ENCODE assay signal across 15 cellular contexts in the genomic region with DNA sequence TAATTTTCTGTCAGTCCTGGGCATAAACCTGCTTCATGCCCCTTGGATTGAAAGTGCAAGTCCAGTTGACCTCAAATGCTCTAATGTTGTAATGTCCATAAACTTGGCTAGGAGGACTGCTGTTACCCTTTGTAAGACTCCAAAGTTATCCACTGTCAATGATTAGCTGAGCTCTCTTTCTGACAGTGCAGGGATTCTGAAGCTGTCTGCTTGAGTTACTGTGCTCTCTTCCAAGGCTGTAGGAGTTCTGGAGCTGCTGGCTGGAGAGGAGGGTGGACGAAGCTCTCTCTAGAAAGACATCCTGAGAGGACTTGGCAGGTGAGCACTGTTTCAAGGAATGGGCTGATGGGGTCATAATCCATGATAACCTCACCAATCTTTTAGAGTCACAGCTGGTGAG. TPM values are rescaled to one million over a fixed set of nuclear protein-coding genes. Genes with fewer than 3 reads are reported as not detected.
DNase-seq lines count a peak whose midpoint lies in the region; ATAC-seq and TF ChIP-seq lines count a peak whose summit lies in the region.
"Not testable (repeated sequence)": the region's sequence is repeated elsewhere in the genome, so short reads cannot be mapped to it uniquely, and the experiment has no call there.
"Had no signal": no experiment of that assay in that cellular context is flagged by ENCODE, and none has a peak within 500 bp of the region (broad histone marks: within the 10 kb centered on the region; RNA-seq: fewer than 3 reads in every experiment).

A gene with protein sequence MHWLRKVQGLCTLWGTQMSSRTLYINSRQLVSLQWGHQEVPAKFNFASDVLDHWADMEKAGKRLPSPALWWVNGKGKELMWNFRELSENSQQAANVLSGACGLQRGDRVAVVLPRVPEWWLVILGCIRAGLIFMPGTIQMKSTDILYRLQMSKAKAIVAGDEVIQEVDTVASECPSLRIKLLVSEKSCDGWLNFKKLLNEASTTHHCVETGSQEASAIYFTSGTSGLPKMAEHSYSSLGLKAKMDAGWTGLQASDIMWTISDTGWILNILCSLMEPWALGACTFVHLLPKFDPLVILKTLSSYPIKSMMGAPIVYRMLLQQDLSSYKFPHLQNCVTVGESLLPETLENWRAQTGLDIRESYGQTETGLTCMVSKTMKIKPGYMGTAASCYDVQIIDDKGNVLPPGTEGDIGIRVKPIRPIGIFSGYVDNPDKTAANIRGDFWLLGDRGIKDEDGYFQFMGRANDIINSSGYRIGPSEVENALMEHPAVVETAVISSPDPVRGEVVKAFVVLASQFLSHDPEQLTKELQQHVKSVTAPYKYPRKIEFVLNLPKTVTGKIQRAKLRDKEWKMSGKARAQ (plus strand): TSS at position 158 of the 400 bp plus-strand sequence. CDS start 8,594 bp downstream, outside the sequence.

- H3K4me3 ChIP-seq in hepatocyte = not testable (repeated sequence)
- H3K4me3 ChIP-seq in liver (ENCODE audit: low read depth in 1 of 3, low read length in 3 of 3) = peak within 1 kb of the TSS; percentile 46 to 79 (median 67)

- peak within 1 kb of the TSS; percentile 63 to 88 (median 70) for H3K27ac Mint-ChIP-seq in nephron

- H2AFZ ChIP-seq in hepatocyte = not testable (repeated sequence)

- in situ Hi-C loops in ACHN (cut with HindIII; ENCODE audit: low pct_ligation_motif_present, low pct_unique_long_range_greater_than_20kb, low sequenced_read_pairs) = not testable (repeated sequence)

- H3K4me3 Mint-ChIP-seq in nephron = peak within 1 kb of the TSS in 1 of 3 experiments; percentile 41

- WGBS in hepatocyte (ENCODE audit: low lambda C conversion rate, missing lambda C conversion rate) = 25% methylated on average over 1 of the region's 1 CpG
- WGBS in liver = 29% methylated on average over 1 of the region's 1 CpG

- H3K9me3 ChIP-seq in hepatocyte (ENCODE audit: low read depth); liver (ENCODE audit: control insufficient read depth in 4 of 4, low read length in 3 of 4): not testable (repeated sequence)

- DNase-seq in ACHN = peak; percentile 7
- DNase-seq in hepatocyte (ENCODE audit: low spot score); left lobe of liver (ENCODE audit: low spot score): not testable (repeated sequence)

- not testable (repeated sequence) for H4K20me1 ChIP-seq in hepatocyte (ENCODE audit: insufficient read depth, poor library complexity, severe bottlenecking)

- not testable (repeated sequence) for H3K79me2 ChIP-seq in hepatocyte

- not testable (repeated sequence) for H3K36me3 Mint-ChIP-seq in nephron (ENCODE audit: low read depth)

- not testable (repeated sequence) for H3K27ac ChIP-seq in hepatocyte
- H3K27ac ChIP-seq in liver (ENCODE audit: low read depth in 1 of 2, low read length in 2 of 2) = peak within 1 kb of the TSS; percentile 66 to 67

- not testable (repeated sequence) for H3K4me1 Mint-ChIP-seq in nephron

- TF ChIP-seq CTCF in hepatocyte (IDR thresholded peaks at IDR 0.05; ENCODE audit: poor library complexity); liver (IDR thresholded peaks at IDR 0.05; ENCODE audit: low read depth, low read length, missing input control); nephron (IDR thresholded peaks at IDR 0.05; ENCODE audit: unreplicated experiment in 3 of 3): not testable (repeated sequence)

- not testable (repeated sequence) for H3K4me2 ChIP-seq in hepatocyte

- not testable (repeated sequence) for H3K36me3 ChIP-seq in hepatocyte (replicated peaks; ENCODE audit: insufficient read depth, low read depth); liver (ENCODE audit: control insufficient read depth in 4 of 4, insufficient read depth in 3 of 4, low read depth in 1 of 4, low read length in 3 of 4)

- not testable (repeated sequence) for H3K4me1 ChIP-seq in hepatocyte (ENCODE audit: insufficient read depth); liver (ENCODE audit: control insufficient read depth in 4 of 4, insufficient read depth in 4 of 4, low read length in 3 of 4)

- not testable (repeated sequence) for H3K27me3 Mint-ChIP-seq in nephron (ENCODE audit: low read depth)

- H3K9ac ChIP-seq in liver (ENCODE audit: low read depth in 1 of 2, low read length in 2 of 2) = peak within 1 kb of the TSS in 1 of 2 donors; percentile 91

- not testable (repeated sequence) for H3K27me3 ChIP-seq in hepatocyte; liver (ENCODE audit: control insufficient read depth in 4 of 4, insufficient read depth in 4 of 4, low read length in 3 of 4)

- not testable (repeated sequence) for H3K9me2 ChIP-seq in hepatocyte (replicated peaks; ENCODE audit: insufficient read depth)

- TF ChIP-seq RAD21 in liver (IDR thresholded peaks at IDR 0.05) = not testable (repeated sequence)

- peak; percentile 66 for ATAC-seq in left lobe of liver

- H3K9me3 Mint-ChIP-seq in nephron = not testable (repeated sequence)

TF ChIP-seq in liver, 16 proteins besides CTCF, POLR2A, EP300 and RAD21:
- peak in 1 of 2 donors; percentile 23 for TF ChIP-seq RXRA (IDR thresholded peaks at IDR 0.05)
- TF ChIP-seq HNF4A (conservative IDR thresholded peaks at IDR 0.05) = peak in 1 of 2 donors; percentile 12
- TF ChIP-seq, protein P1, sequence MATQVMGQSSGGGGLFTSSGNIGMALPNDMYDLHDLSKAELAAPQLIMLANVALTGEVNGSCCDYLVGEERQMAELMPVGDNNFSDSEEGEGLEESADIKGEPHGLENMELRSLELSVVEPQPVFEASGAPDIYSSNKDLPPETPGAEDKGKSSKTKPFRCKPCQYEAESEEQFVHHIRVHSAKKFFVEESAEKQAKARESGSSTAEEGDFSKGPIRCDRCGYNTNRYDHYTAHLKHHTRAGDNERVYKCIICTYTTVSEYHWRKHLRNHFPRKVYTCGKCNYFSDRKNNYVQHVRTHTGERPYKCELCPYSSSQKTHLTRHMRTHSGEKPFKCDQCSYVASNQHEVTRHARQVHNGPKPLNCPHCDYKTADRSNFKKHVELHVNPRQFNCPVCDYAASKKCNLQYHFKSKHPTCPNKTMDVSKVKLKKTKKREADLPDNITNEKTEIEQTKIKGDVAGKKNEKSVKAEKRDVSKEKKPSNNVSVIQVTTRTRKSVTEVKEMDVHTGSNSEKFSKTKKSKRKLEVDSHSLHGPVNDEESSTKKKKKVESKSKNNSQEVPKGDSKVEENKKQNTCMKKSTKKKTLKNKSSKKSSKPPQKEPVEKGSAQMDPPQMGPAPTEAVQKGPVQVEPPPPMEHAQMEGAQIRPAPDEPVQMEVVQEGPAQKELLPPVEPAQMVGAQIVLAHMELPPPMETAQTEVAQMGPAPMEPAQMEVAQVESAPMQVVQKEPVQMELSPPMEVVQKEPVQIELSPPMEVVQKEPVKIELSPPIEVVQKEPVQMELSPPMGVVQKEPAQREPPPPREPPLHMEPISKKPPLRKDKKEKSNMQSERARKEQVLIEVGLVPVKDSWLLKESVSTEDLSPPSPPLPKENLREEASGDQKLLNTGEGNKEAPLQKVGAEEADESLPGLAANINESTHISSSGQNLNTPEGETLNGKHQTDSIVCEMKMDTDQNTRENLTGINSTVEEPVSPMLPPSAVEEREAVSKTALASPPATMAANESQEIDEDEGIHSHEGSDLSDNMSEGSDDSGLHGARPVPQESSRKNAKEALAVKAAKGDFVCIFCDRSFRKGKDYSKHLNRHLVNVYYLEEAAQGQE (IDR thresholded peaks at IDR 0.05) = peak; percentile 64
- peak; percentile 89 for TF ChIP-seq TAF1 (conservative IDR thresholded peaks at IDR 0.05)

RNA-seq across cellular contexts. Expression of the gene that starts here (rescaled TPM):
- total RNA-seq in hepatocyte (25.5 and 27.6 TPM in 2 replicates), left lobe of liver (359 TPM), liver (1,000 to 10,000 TPM in 1 of 2 donors, 10 to 100 TPM in 1; 30.1 to 1,049 TPM)
- polyA plus RNA-seq in hepatocyte (22.0 and 33.5 TPM in 2 replicates), liver (100 to 1,000 TPM; 177 to 607 TPM)
- total RNA-seq: A172; CD4-positive, alpha-beta memory T cell; CD4-positive, CD25-positive, alpha-beta regulatory T cell; CD8-positive, alpha-beta memory T cell; Daoy; G401; GM12878 had no signal
- polyA plus RNA-seq: A549; AG04450; CD14-positive monocyte; CD4-positive, alpha-beta memory T cell; CD4-positive, CD25-positive, alpha-beta regulatory T cell; CD8-positive, alpha-beta memory T cell; GM12878 had no signal
